27 cellular contexts compared by ENCODE assay signal in genomic region chr4:100576570-100576969, GRCh38. TPM values are rescaled to one million over a fixed set of nuclear protein-coding genes. Genes with fewer than 3 reads are reported as not detected.
DNase-seq lines count a peak whose midpoint lies in the region; ATAC-seq, FAIRE-seq and TF ChIP-seq lines count a peak whose summit lies in the region.
"Had no signal": no experiment of that assay in that cellular context is flagged by ENCODE, and none has a peak within 500 bp of the region (broad histone marks: within the 10 kb centered on the region; RNA-seq: fewer than 3 reads in every experiment).

No MANE protein-coding gene starts in this region.

- BruUV-seq in GM12878 (replicated peaks; lab: Mats Ljungman, UMichigan): no TSS peak

- SMC1A ChIA-PET in GM12878 (lab: Charles Lee; ENCODE audit: uncharacterized antibody, unreplicated experiment): no interaction called here

- TF ChIP-seq RAD21 in GM12878 (IDR thresholded peaks at IDR 0.05; ENCODE audit: insufficient read depth, low read depth, low read length): no peak

- CTCF ChIA-PET in GM12878 (lab: Yijun Ruan, JAX): no interaction called here

- TF ChIP-seq POLR2A in GM12878 (IDR thresholded peaks at IDR 0.05; ENCODE audit: low read depth, low read length): no peak

- H4K20me1 ChIP-seq in Karpas-422 (ENCODE audit: insufficient read depth, low read depth, low read length) (no peaks in the 10 kb centered on the region), GM12878 (ENCODE audit: control insufficient read depth, insufficient read depth) (no peaks in the 10 kb centered on the region)
- H4K20me1 ChIP-seq: BLaER1 treated with 17β-estradiol and CSF1 and Interleukin-3, amounts not matched to agents 10 nM and 100 nM had no signal

- H3K4me2 ChIP-seq in Karpas-422 (ENCODE audit: low read depth, low read length, poor library complexity, severe bottlenecking): no peak overlapping the region
- no peak overlapping the region for H3K4me2 ChIP-seq in GM12878 (ENCODE audit: control insufficient read depth, insufficient read depth)
- H3K4me2 ChIP-seq: BLaER1 treated with 17β-estradiol and CSF1 and Interleukin-3, amounts not matched to agents 10 nM and 100 nM had no signal

- no peaks in the 10 kb centered on the region for H3K9me3 ChIP-seq in Karpas-422 (ENCODE audit: low read length)
- H3K9me3 ChIP-seq in GM12878 (replicated peaks; ENCODE audit: control insufficient read depth, insufficient read depth, low read length): no peaks in the 10 kb centered on the region
- H3K9me3 ChIP-seq: BLaER1 treated with 17β-estradiol and CSF1 and Interleukin-3, amounts not matched to agents 10 nM and 100 nM; left lung; pancreas had no signal

- H3K79me2 ChIP-seq in Karpas-422 (ENCODE audit: low read length): no peaks in the 10 kb centered on the region
- no peaks in the 10 kb centered on the region for H3K79me2 ChIP-seq in GM12878 (ENCODE audit: control insufficient read depth, insufficient read depth, low read length)

- no peaks in the 10 kb centered on the region for H3K9me2 ChIP-seq in Karpas-422 (replicated peaks; ENCODE audit: insufficient read depth, low read length)

- TF ChIP-seq CTCF in 22Rv1 (IDR thresholded peaks at IDR 0.05) (peak; percentile 18; the same call in 1 of the 2 replicates), GM12865 (IDR thresholded peaks at IDR 0.05; ENCODE audit: insufficient read depth, low read depth, low read length, missing control alignments) (peak; percentile 11), GM12878 (IDR thresholded peaks at IDR 0.05 in 2 of 3, conservative IDR thresholded peaks at IDR 0.05 in 1 of 3; ENCODE audit: control insufficient read depth in 2 of 3, extremely low read depth in 1 of 3, insufficient read depth in 1 of 3, low read depth in 3 of 3, low read length in 3 of 3) (0 out of 6 replicates have a peak, but pooled peaks of 1 of the 3 experiments have one; percentile 10)

- no peaks in the 10 kb centered on the region for H3K27me3 ChIP-seq in Karpas-422 (ENCODE audit: low read length)
- H3K27me3 ChIP-seq in GM12878 (replicated peaks in 1 of 2; ENCODE audit: control insufficient read depth in 2 of 2, insufficient read depth in 2 of 2, low read length in 1 of 2): no peaks in the 10 kb centered on the region
- H3K27me3 ChIP-seq: BLaER1 treated with 17β-estradiol and CSF1 and Interleukin-3, amounts not matched to agents 10 nM and 100 nM; cardiac muscle cell; left lung; pancreas had no signal

- no peak overlapping the region for H3K9ac ChIP-seq in Karpas-422 (ENCODE audit: low read length)
- no peak overlapping the region for H3K9ac ChIP-seq in GM12878 (ENCODE audit: control insufficient read depth, insufficient read depth, low read length)
- H3K9ac ChIP-seq: BLaER1 treated with 17β-estradiol and CSF1 and Interleukin-3, amounts not matched to agents 10 nM and 100 nM had no signal

- H3K4me3 ChIP-seq in GM12865 (ENCODE audit: low read depth, low read length) (no peak overlapping the region), Karpas-422 (ENCODE audit: low read length) (no peak overlapping the region), GM12878 (no peak overlapping the region)
- H3K4me3 ChIP-seq: BLaER1 treated with 17β-estradiol and CSF1 and Interleukin-3, amounts not matched to agents 10 nM and 100 nM; cardiac muscle cell; K562; left lung; pancreas had no signal

- H3K36me3 ChIP-seq in Karpas-422 (ENCODE audit: insufficient read depth, low read length) (no peaks in the 10 kb centered on the region), GM12878 (ENCODE audit: control insufficient read depth in 2 of 2, insufficient read depth in 2 of 2, low read length in 1 of 2) (no peaks in the 10 kb centered on the region)
- H3K36me3 ChIP-seq: BLaER1 treated with 17β-estradiol and CSF1 and Interleukin-3, amounts not matched to agents 10 nM and 100 nM; cardiac muscle cell; left lung; pancreas had no signal

- H3K4me1 ChIP-seq in Karpas-422 (ENCODE audit: low read length): no peaks in the 10 kb centered on the region
- no peaks in the 10 kb centered on the region for H3K4me1 ChIP-seq in GM12878 (ENCODE audit: control insufficient read depth, insufficient read depth, low read length)
- H3K4me1 ChIP-seq: BLaER1 treated with 17β-estradiol and CSF1 and Interleukin-3, amounts not matched to agents 10 nM and 100 nM; left lung; pancreas had no signal

- FAIRE-seq in GM12878 (lab: Jason Lieb, UNC): no peak
- FAIRE-seq: K562, pancreas had no signal

- POLR2A ChIA-PET in GM12878 (lab: Charles Lee): no interaction called here

- DNase-seq in GM12865 (ENCODE audit: low read depth) (no peak), Karpas-422 (peak; percentile 62), GM12878 (ENCODE audit: low read depth, low spot score) (no peak), NCI-H1092 (lab: John Stamatoyannopoulos, UW) (no peak)
- DNase-seq in central memory CD4-positive, alpha-beta T cell: no peak
- DNase-seq: ACHN; activated CD4-positive, alpha-beta T cell treated with anti-CD3 and anti-CD28 coated beads, Interleukin-2, amount 10 ng/mL, durations not matched to agents 7 days and 5 days; activated CD8-positive, alpha-beta memory T cell treated with anti-CD3 and anti-CD28 coated beads, Interleukin-2, amount 10 ng/mL, durations not matched to agents 7 days and 5 days; anterior cingulate cortex; dermis blood vessel endothelial cell; head of caudate nucleus; left lung; MV-4-11; natural killer cell; NCI-H187 treated with DMSO at 0.1 percent for 48 hours; NCI-H2227 treated with DMSO at 0.1 percent for 48 hours; pancreas; stimulated activated CD4-positive, alpha-beta T cell treated with anti-CD3 and anti-CD28 coated beads, Interleukin-15, amount 100 ng/mL, for 24 hours had no signal

- no peak overlapping the region for H3K27ac ChIP-seq in 22Rv1
- no peak overlapping the region for H3K27ac ChIP-seq in Karpas-422 (ENCODE audit: low read length)
- H3K27ac ChIP-seq in GM12878 (ENCODE audit: control insufficient read depth, insufficient read depth): no peak overlapping the region
- H3K27ac ChIP-seq: BLaER1 treated with 17β-estradiol and CSF1 and Interleukin-3, amounts not matched to agents 10 nM and 100 nM; cardiac muscle cell; left lung; pancreas had no signal

- ATAC-seq in GM12878: peak; percentile 41; the same call in 2 of the 3 replicates
- no peak for ATAC-seq in GM21723 (IDR thresholded peaks at IDR 0.05; ENCODE audit: unreplicated experiment)
- ATAC-seq in HG03045 (IDR thresholded peaks at IDR 0.05; ENCODE audit: unreplicated experiment): no peak
- ATAC-seq: activated CD8-positive, alpha-beta memory T cell treated with anti-CD3 and anti-CD28 coated beads, Interleukin-2, amount 10 ng/mL, durations not matched to agents 7 days and 5 days; K562; left lung; natural killer cell; pancreas; sciatic nerve had no signal

- no peak for TF ChIP-seq EP300 in GM12878 (IDR thresholded peaks at IDR 0.05; ENCODE audit: borderline replicate concordance in 1 of 2, control insufficient read depth in 1 of 2, low read depth in 2 of 2, low read length in 2 of 2)

- WGBS in GM12878 (ENCODE audit: insufficient coverage, insufficient replicate concordance, low lambda C conversion rate, missing lambda C conversion rate): 47% methylated on average over 3 of the region's 3 CpGs

- intact Hi-C loops in GM12878 (cut with micrococcal nuclease; ENCODE audit: unreplicated experiment): no loop called here

- in situ Hi-C loops in GM12878 (cut with MboI): no loop called here

- no peak overlapping the region for H2AFZ ChIP-seq in Karpas-422 (ENCODE audit: low read length)
- H2AFZ ChIP-seq in GM12878 (ENCODE audit: control insufficient read depth, low read depth, low read length): no peak overlapping the region

- RAD21 ChIA-PET in GM12878 (lab: Charles Lee; ENCODE audit: unreplicated experiment): no interaction called here

TF ChIP-seq in GM12878, 131 proteins besides CTCF, POLR2A, EP300 and RAD21 (continues in another document):
- no peak for TF ChIP-seq ZBTB4 (CRISPR knock-in tag; IDR thresholded peaks at IDR 0.05)
- TF ChIP-seq MTA3 (IDR thresholded peaks at IDR 0.05; ENCODE audit: borderline replicate concordance, low read length): no peak

RNA-seq across cellular contexts. Expression of gene EMCN, which starts 58.7 kb away (rescaled TPM):
- not detected in 2 replicates for total RNA-seq in Karpas-422 (2014; rRNA removed; shearing (Covaris generic); ENCODE audit: low replicate concordance)
- total RNA-seq in GM12878 (2013; cell fraction: nucleolus; rRNA removed): not detected in 2 replicates
- total RNA-seq in GM12878 (2014; rRNA removed) (not detected in 2 replicates), GM12878 (2014; rRNA removed; fragmentation: Illumina TruSeq; extraction: Trizol) (not detected in 2 replicates), GM12878 (2021) (not detected in 2 replicates)
- not detected for polyA plus RNA-seq in GM12878 (2011; ENCODE audit: low read depth)
- polyA plus RNA-seq in GM12878 (2011; rRNA removed) (not detected in 2 replicates), GM12878 (2014; fragmentation: Illumina TruSeq; extraction: Trizol) (not detected in 2 replicates), GM12878 (2014; fragmentation: Nextera tagmentation; extraction: Ambion mirVana) (not detected), GM12878 (2014; rRNA removed) (not detected in 2 replicates), GM12878 (2016; fragmentation: Nextera tagmentation; extraction: Ambion mirVana) (not detected)
- not detected in 2 replicates for polyA plus RNA-seq in GM12878 (2011; cell fraction: cytosol; rRNA removed)
- polyA plus RNA-seq in GM12878 (2011; cell fraction: nucleus; rRNA removed): not detected in 2 replicates
- polyA plus RNA-seq in GM12878 (2012): not detected in 2 replicates
- polyA minus RNA-seq in GM12878 (2011; rRNA and poly(A)+ RNA removed): not detected in 2 replicates
- polyA minus RNA-seq in GM12878 (2011; cell fraction: cytosol; rRNA and poly(A)+ RNA removed): not detected in 2 replicates
- polyA minus RNA-seq in GM12878 (2011; cell fraction: nucleus; rRNA and poly(A)+ RNA removed): not detected in 2 replicates
- total RNA-seq: activated CD4-positive, alpha-beta T cell treated with anti-CD3 and anti-CD28 coated beads, Interleukin-2, amount 10 ng/mL, durations not matched to agents 7 days and 5 days; activated CD8-positive, alpha-beta memory T cell treated with anti-CD3 and anti-CD28 coated beads, Interleukin-2, amount 10 ng/mL, durations not matched to agents 7 days and 5 days; activated T-helper 1 cell treated with anti-CD3 and anti-CD28 coated beads, Interleukin-12 subunit alpha, Interleukin-12 subunit beta, Interleukin-2, Interleukin-4 antibody, amounts not matched to agents 30 ng/mL and 10 ng/mL and 1 ng/mL, durations not matched to agents 14 hours and 24 hours and 36 hours; K562; natural killer cell; RPMI7951 had no signal
- polyA plus RNA-seq: K562 had no signal
